8 cellular contexts compared by ENCODE assay signal in the genomic region with DNA sequence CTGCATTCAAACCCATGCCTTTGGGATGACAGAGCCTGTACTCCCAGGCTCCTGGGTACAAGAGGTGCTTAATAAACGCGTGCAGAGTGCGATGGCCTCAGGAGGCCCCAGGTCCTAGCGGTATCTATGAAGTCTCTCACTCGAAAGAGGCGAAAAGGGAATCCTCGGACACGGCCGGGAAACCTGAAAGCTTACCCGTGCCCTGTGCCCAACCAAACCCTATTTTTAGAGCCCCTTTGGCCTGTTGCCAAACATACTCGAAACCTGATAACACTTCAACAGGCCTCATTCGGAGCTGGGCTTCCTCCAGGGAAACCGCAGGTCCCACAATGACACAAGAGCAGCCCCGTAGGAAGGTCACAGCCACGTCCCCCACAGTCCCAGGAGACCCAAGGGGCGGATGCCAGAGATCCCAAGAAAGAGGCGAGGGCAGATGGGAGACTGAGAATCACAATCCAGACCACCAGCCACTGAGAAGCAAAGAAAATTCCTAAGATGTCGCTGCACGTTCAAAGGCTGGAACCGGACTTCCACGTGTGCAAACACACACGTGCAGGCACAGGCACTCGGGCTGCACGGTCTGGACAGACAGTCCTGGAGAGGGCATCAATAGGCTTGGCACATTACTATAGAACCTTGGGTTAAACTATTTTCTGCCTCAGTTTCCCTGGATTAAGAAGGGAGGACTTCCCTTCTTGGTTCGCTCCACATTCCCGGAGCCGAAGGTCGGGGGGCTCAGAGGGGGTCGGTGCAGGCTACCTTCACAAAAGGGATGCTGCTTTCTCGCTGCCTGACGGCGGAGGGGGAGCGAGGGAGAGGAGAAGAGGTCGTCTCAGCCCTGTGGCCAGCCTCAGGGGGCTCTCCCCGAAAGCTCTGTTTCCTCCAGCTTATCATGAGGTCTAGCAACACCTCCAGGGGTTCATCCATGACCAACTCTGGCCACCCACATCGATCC. TPM values are rescaled to one million over a fixed set of nuclear protein-coding genes. Genes with fewer than 3 reads are reported as not detected.
DNase-seq lines count a peak whose midpoint lies in the region; ATAC-seq and TF ChIP-seq lines count a peak whose summit lies in the region.

No MANE protein-coding gene starts in this region.

- H3K27me3 ChIP-seq in RWPE2 (ENCODE audit: insufficient read depth, poor library complexity, severe bottlenecking) (no peaks in the 10 kb centered on the region), skeletal muscle tissue (ENCODE audit: control insufficient read depth in 3 of 3, insufficient read depth in 3 of 3, low read length in 3 of 3) (no peaks in the 10 kb centered on the region)

- peak overlapping the region; percentile 42 for H3K4me3 Mint-ChIP-seq in dendritic cell treated with granulocyte-macrophage colony-stimulating factor and Interleukin-4, amounts not matched to agents 40 ng/mL and 50 ng/mL, for 4 days

- H3K9me3 Mint-ChIP-seq in dendritic cell treated with granulocyte-macrophage colony-stimulating factor and Interleukin-4, amounts not matched to agents 40 ng/mL and 50 ng/mL, for 4 days = no peaks in the 10 kb centered on the region

- ATAC-seq in GM21723 (IDR thresholded peaks at IDR 0.05; ENCODE audit: unreplicated experiment) (peak; percentile 46), RWPE2 (ENCODE audit: low read depth) (no peak), HG02642 (IDR thresholded peaks at IDR 0.05; ENCODE audit: poor library complexity, unreplicated experiment) (no peak), GM18868 (IDR thresholded peaks at IDR 0.05; ENCODE audit: unreplicated experiment) (no peak)

- TF ChIP-seq CTCF in RWPE2 (IDR thresholded peaks at IDR 0.05; ENCODE audit: poor library complexity, severe bottlenecking) = no peak

- H3K27me3 Mint-ChIP-seq in dendritic cell treated with granulocyte-macrophage colony-stimulating factor and Interleukin-4, amounts not matched to agents 40 ng/mL and 50 ng/mL, for 4 days = peaks cover 95% of the 10 kb centered on the region

- H3K27ac ChIP-seq in RWPE2 (ENCODE audit: poor library complexity, severe bottlenecking) (peak overlapping the region; percentile 56), skeletal muscle tissue (ENCODE audit: low read depth, low read length) (peak overlapping the region; percentile 97)

- H3K9me3 ChIP-seq in RWPE2 (ENCODE audit: severe bottlenecking) (no peaks in the 10 kb centered on the region), skeletal muscle tissue (ENCODE audit: control insufficient read depth in 3 of 3, low read length in 3 of 3) (no peaks in the 10 kb centered on the region)

- H3K4me3 ChIP-seq in RWPE2 (ENCODE audit: severe bottlenecking) (no peak overlapping the region), skeletal muscle tissue (ENCODE audit: low read length in 3 of 3) (peak overlapping the region in 2 of 3 donors; percentile 51 to 64)

- H3K9ac ChIP-seq in skeletal muscle tissue (ENCODE audit: low read depth in 1 of 3, low read length in 3 of 3) = peak overlapping the region; percentile 75 to 93 (median 79)

- peak; percentile 65 for DNase-seq in CD1c-positive myeloid dendritic cell (ENCODE audit: extremely low spot score)
- DNase-seq in RWPE2 (ENCODE audit: low spot score) = no peak
- no peak for DNase-seq in NCI-H146 treated with DMSO at 0.1 percent for 48 hours (lab: John Stamatoyannopoulos, UW; ENCODE audit: unreplicated experiment)

- peaks cover 100% of the 10 kb centered on the region for H3K36me3 Mint-ChIP-seq in dendritic cell treated with granulocyte-macrophage colony-stimulating factor and Interleukin-4, amounts not matched to agents 40 ng/mL and 50 ng/mL, for 4 days (ENCODE audit: low read depth)

- peaks cover 89% of the 10 kb centered on the region for H3K4me1 Mint-ChIP-seq in dendritic cell treated with granulocyte-macrophage colony-stimulating factor and Interleukin-4, amounts not matched to agents 40 ng/mL and 50 ng/mL, for 4 days (ENCODE audit: low read depth)

- H3K27ac Mint-ChIP-seq in dendritic cell treated with granulocyte-macrophage colony-stimulating factor and Interleukin-4, amounts not matched to agents 40 ng/mL and 50 ng/mL, for 4 days = no peak overlapping the region

- H3K4me1 ChIP-seq in RWPE2 (ENCODE audit: insufficient read depth, poor library complexity, severe bottlenecking) (peaks cover 53% of the 10 kb centered on the region), skeletal muscle tissue (ENCODE audit: control insufficient read depth in 3 of 3, insufficient read depth in 3 of 3, low read length in 3 of 3) (peaks cover 91 to 100% (median 99%) of the 10 kb centered on the region in 3 donors)

- intact Hi-C loops in dendritic cell treated with granulocyte-macrophage colony-stimulating factor and Interleukin-4, amounts not matched to agents 40 ng/mL and 50 ng/mL, for 4 days (cut with micrococcal nuclease) = loop anchor here (10.0 kb wide), 1 partner anchor 62 kb away; no protein-coding TSS in a partner anchor

- H3K36me3 ChIP-seq in RWPE2 (ENCODE audit: low read depth) = peaks cover 15% of the 10 kb centered on the region; the same call in 1 of the 2 replicates
- peaks cover under 1 to 9% (median 2%) of the 10 kb centered on the region in 3 donors for H3K36me3 ChIP-seq in skeletal muscle tissue (ENCODE audit: control insufficient read depth in 3 of 3, insufficient read depth in 3 of 3, low read length in 3 of 3)

RNA-seq across cellular contexts. Expression of gene PDGFB, which starts 8.2 kb away (rescaled TPM):
- 8.9 TPM for total RNA-seq in skeletal muscle tissue
